8 cellular contexts compared by ENCODE assay signal in genomic region chr2:10900216-10901109, GRCh38. TPM values are rescaled to one million over a fixed set of nuclear protein-coding genes. Genes with fewer than 3 reads are reported as not detected.
DNase-seq lines count a peak whose midpoint lies in the region; ATAC-seq and TF ChIP-seq lines count a peak whose summit lies in the region.

No MANE protein-coding gene starts in this region.

- H3K27ac ChIP-seq in C4-2B (no peak overlapping the region), Panc1 (ENCODE audit: low read length) (no peak overlapping the region)

- no peaks in the 10 kb centered on the region for H3K9me3 Mint-ChIP-seq in activated T-helper 2 cell treated with anti-CD3 and anti-CD28 coated beads, Interferon-gamma antibody, Interleukin-2, Interleukin-4, amounts not matched to agents 10 μg/mL and 5 μg/mL and 100 μg/mL, durations not matched to agents 14 hours and 24 hours and 36 hours

- H3K4me3 ChIP-seq in Panc1 (ENCODE audit: low read depth in 2 of 2, low read length in 2 of 2): no peak overlapping the region

- POLR2A ChIA-PET in Panc1 (lab: Charles Lee): interaction anchor here (0.6 kb wide), 1 partner anchor 13 kb away, joined by 5 read pairs; no protein-coding TSS in a partner anchor

- DNase-seq in HCEC 1CT: peak; percentile 9
- DNase-seq in Panc1 (ENCODE audit: low read depth, low spot score): no peak
- peak; percentile 24 for DNase-seq in germinal center (ENCODE audit: low spot score)
- DNase-seq in activated T-helper 2 cell treated with anti-CD3 and anti-CD28 coated beads, Interferon-gamma antibody, Interleukin-2, Interleukin-4, amounts not matched to agents 10 μg/mL and 5 μg/mL and 100 μg/mL, durations not matched to agents 14 hours and 24 hours and 36 hours (ENCODE audit: low spot score): no peak
- no peak for DNase-seq in activated naive CD4-positive, alpha-beta T cell (lab: John Stamatoyannopoulos, UW)
- no peak for DNase-seq in NCI-H1105 (lab: John Stamatoyannopoulos, UW)

- no peaks in the 10 kb centered on the region for H3K36me3 Mint-ChIP-seq in activated T-helper 2 cell treated with anti-CD3 and anti-CD28 coated beads, Interferon-gamma antibody, Interleukin-2, Interleukin-4, amounts not matched to agents 10 μg/mL and 5 μg/mL and 100 μg/mL, durations not matched to agents 14 hours and 24 hours and 36 hours (ENCODE audit: low read depth)

- no peaks in the 10 kb centered on the region for H3K36me3 ChIP-seq in Panc1 (ENCODE audit: control insufficient read depth, insufficient read depth, low read length)

- TF ChIP-seq CTCF in C4-2B (conservative IDR thresholded peaks at IDR 0.05) (peak; percentile 64), Panc1 (IDR thresholded peaks at IDR 0.05) (peak; percentile 65)

- H3K9me3 ChIP-seq in Panc1 (ENCODE audit: control insufficient read depth, insufficient read depth, low read depth, low read length): no peaks in the 10 kb centered on the region

- H3K27me3 Mint-ChIP-seq in activated T-helper 2 cell treated with anti-CD3 and anti-CD28 coated beads, Interferon-gamma antibody, Interleukin-2, Interleukin-4, amounts not matched to agents 10 μg/mL and 5 μg/mL and 100 μg/mL, durations not matched to agents 14 hours and 24 hours and 36 hours (ENCODE audit: low read depth): peaks cover 9% of the 10 kb centered on the region

- no TSS peak for BruUV-seq in Panc1 (replicated peaks; lab: Mats Ljungman, UMichigan)

- ATAC-seq in Panc1: peak; percentile 79
- no peak for ATAC-seq in GM21737 (IDR thresholded peaks at IDR 0.05; ENCODE audit: unreplicated experiment)

- no peaks in the 10 kb centered on the region for H3K4me1 Mint-ChIP-seq in activated T-helper 2 cell treated with anti-CD3 and anti-CD28 coated beads, Interferon-gamma antibody, Interleukin-2, Interleukin-4, amounts not matched to agents 10 μg/mL and 5 μg/mL and 100 μg/mL, durations not matched to agents 14 hours and 24 hours and 36 hours (ENCODE audit: low read depth)

- in situ Hi-C loops in Panc1 (cut with HindIII; ENCODE audit: low pct_unique_long_range_greater_than_20kb, low sequenced_read_pairs): no loop called here

- CTCF ChIA-PET in Panc1 (lab: Charles Lee): interaction anchor here (0.7 to 1.6 kb wide), 6 partner anchors 20 to 229 kb away, joined by 3 to 17 read pairs (median 4); no protein-coding TSS in a partner anchor

- H3K27me3 ChIP-seq in Panc1 (ENCODE audit: control insufficient read depth, insufficient read depth, low read length): no peaks in the 10 kb centered on the region; the same call in 1 of the 2 replicates

- intact Hi-C loops in Panc1 (cut with micrococcal nuclease; ENCODE audit: unreplicated experiment): loop anchor here (5.0 kb wide), 1 partner anchor 68 kb away; no protein-coding TSS in a partner anchor
- intact Hi-C loops in activated T-helper 2 cell treated with anti-CD3 and anti-CD28 coated beads, Interferon-gamma antibody, Interleukin-2, Interleukin-4, amounts not matched to agents 10 μg/mL and 5 μg/mL and 100 μg/mL, durations not matched to agents 14 hours and 24 hours and 36 hours (cut with micrococcal nuclease): no loop called here

- no peaks in the 10 kb centered on the region; the same call in 1 of the 2 replicates for H3K4me1 ChIP-seq in Panc1 (ENCODE audit: control insufficient read depth, insufficient read depth, low read length)

- no peak overlapping the region for H3K27ac Mint-ChIP-seq in activated T-helper 2 cell treated with anti-CD3 and anti-CD28 coated beads, Interferon-gamma antibody, Interleukin-2, Interleukin-4, amounts not matched to agents 10 μg/mL and 5 μg/mL and 100 μg/mL, durations not matched to agents 14 hours and 24 hours and 36 hours

- no peak overlapping the region for H3K4me3 Mint-ChIP-seq in activated T-helper 2 cell treated with anti-CD3 and anti-CD28 coated beads, Interferon-gamma antibody, Interleukin-2, Interleukin-4, amounts not matched to agents 10 μg/mL and 5 μg/mL and 100 μg/mL, durations not matched to agents 14 hours and 24 hours and 36 hours (ENCODE audit: low read depth)

RNA-seq across cellular contexts. Expression of gene KCNF1, which starts 11.3 kb away (rescaled TPM):
- 0.39 TPM for total RNA-seq in Panc1 (2021; ENCODE audit: unreplicated experiment)
- 0.12 TPM for polyA plus RNA-seq in Panc1 (2012; ENCODE audit: insufficient read length)
- not detected in 2 replicates for total RNA-seq in activated T-helper 2 cell treated with anti-CD3 and anti-CD28 coated beads, Interferon-gamma antibody, Interleukin-2, Interleukin-4, amounts not matched to agents 10 μg/mL and 5 μg/mL and 100 μg/mL, durations not matched to agents 14 hours and 24 hours and 36 hours

Comparison
In these comparisons a context has a peak if more than half of its experiments do, and no peak if none do; other contexts are left out.
1. DNase-seq: peak in HCEC 1CT (single experiment) and germinal center (single experiment); none in Panc1 (single experiment), activated T-helper 2 cell treated with anti-CD3 and anti-CD28 coated beads, Interferon-gamma antibody, Interleukin-2, Interleukin-4, amounts not matched to agents 10 μg/mL and 5 μg/mL and 100 μg/mL, durations not matched to agents 14 hours and 24 hours and 36 hours (single experiment), activated naive CD4-positive, alpha-beta T cell (0 of 4) and NCI-H1105 (single experiment).